ENCODE assay signal across 8 cellular contexts in the genomic region with DNA sequence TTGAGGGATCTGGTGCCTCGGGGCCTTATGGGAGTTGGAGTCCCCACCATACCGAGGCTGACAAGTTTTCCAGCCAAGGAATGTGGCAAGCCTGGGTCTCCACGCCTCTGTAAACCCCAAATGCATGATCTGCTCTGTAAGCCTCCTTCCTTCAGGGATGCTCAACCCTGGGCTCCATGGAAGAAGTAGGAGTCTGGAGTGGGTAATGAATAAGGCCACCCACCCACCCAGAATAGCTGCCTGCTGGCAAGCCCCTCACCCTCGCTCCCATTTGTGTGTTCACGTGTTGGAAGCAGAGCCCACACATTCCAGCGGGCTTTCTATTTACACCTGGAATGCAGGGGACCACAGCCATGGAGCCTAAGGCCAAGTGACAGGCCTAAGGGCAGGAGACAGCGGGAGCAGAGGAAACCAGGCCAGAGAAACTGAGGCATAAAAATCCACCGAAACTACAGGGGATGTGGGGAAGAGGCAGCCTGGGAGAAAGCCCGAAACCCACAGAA. TPM values are rescaled to one million over a fixed set of nuclear protein-coding genes. Genes with fewer than 3 reads are reported as not detected.
DNase-seq lines count a peak whose midpoint lies in the region; ATAC-seq and TF ChIP-seq lines count a peak whose summit lies in the region.

No MANE protein-coding gene starts in this region.

- H3K4me3 ChIP-seq in ascending aorta (peak overlapping the region; percentile 62 to 72), left lung (peak overlapping the region; percentile 56), transverse colon (peak overlapping the region in 2 of 4 donors; percentile 33 to 59)

- TF ChIP-seq POLR2A in transverse colon (IDR thresholded peaks at IDR 0.05) = no peak

- CTCF ChIA-PET in activated naive CD4-positive, alpha-beta T cell treated with anti-CD3 and anti-CD28 coated beads, Interleukin-2, amount 10 ng/mL, durations not matched to agents 7 days and 5 days (lab: Charles Lee) = no interaction called here

- no peaks in the 10 kb centered on the region for H3K36me3 ChIP-seq in ascending aorta
- H3K36me3 ChIP-seq in left lung = no peaks in the 10 kb centered on the region
- no peaks in the 10 kb centered on the region for H3K36me3 ChIP-seq in transverse colon

- in situ Hi-C loops in transverse colon (cut with MboI; ENCODE audit: low pct_ligation_motif_present in 1 of 4, low pct_unique_long_range_greater_than_20kb in 1 of 4, low sequenced_read_pairs in 3 of 4) = loop anchor here in 1 of 4 donors (10.0 kb wide), 1 partner anchor 170 kb away; a partner anchor contains a TSS

- H3K9me3 ChIP-seq in ascending aorta = no peaks in the 10 kb centered on the region
- H3K9me3 ChIP-seq in left lung = no peaks in the 10 kb centered on the region
- no peaks in the 10 kb centered on the region for H3K9me3 ChIP-seq in transverse colon

- peaks cover 2% of the 10 kb centered on the region for H3K36me3 Mint-ChIP-seq in activated naive CD4-positive, alpha-beta T cell treated with anti-CD3 and anti-CD28 coated beads, Interleukin-2, amount 10 ng/mL, durations not matched to agents 7 days and 5 days

- intact Hi-C loops in ascending aorta (cut with DNase I) = loop anchor here (2.0 to 10.0 kb wide), 2 partner anchors 66 to 620 kb away; a partner anchor contains a TSS
- intact Hi-C loops in left lung (cut with DNase I) = no loop called here
- intact Hi-C loops in transverse colon (cut with DNase I; ENCODE audit: low total_unique reads) = no loop called here

- H3K4me1 Mint-ChIP-seq in activated naive CD4-positive, alpha-beta T cell treated with anti-CD3 and anti-CD28 coated beads, Interleukin-2, amount 10 ng/mL, durations not matched to agents 7 days and 5 days = peaks cover 64% of the 10 kb centered on the region

- peak overlapping the region; percentile 83 for H3K4me3 Mint-ChIP-seq in activated naive CD4-positive, alpha-beta T cell treated with anti-CD3 and anti-CD28 coated beads, Interleukin-2, amount 10 ng/mL, durations not matched to agents 7 days and 5 days

- no peak for DNase-seq in activated naive CD4-positive, alpha-beta T cell treated with anti-CD3 and anti-CD28 coated beads, Interleukin-2, amount 10 ng/mL, durations not matched to agents 7 days and 5 days
- DNase-seq in activated naive CD4-positive, alpha-beta T cell treated with Interleukin-2 at 50 U/mL for 16 hours = no peak
- DNase-seq in ascending aorta (ENCODE audit: low spot score in 2 of 2) (no peak), left lung (no peak), transverse colon (no peak), 8988T (no peak), T-helper 9 cell (no peak)
- DNase-seq in stimulated activated CD4-positive, alpha-beta T cell treated with anti-CD3 and anti-CD28 coated beads, Interleukin-4, amount 100 ng/mL, for 1 hour = no peak

- H3K27me3 Mint-ChIP-seq in activated naive CD4-positive, alpha-beta T cell treated with anti-CD3 and anti-CD28 coated beads, Interleukin-2, amount 10 ng/mL, durations not matched to agents 7 days and 5 days = peaks cover 47% of the 10 kb centered on the region

- TF ChIP-seq EP300 in transverse colon (IDR thresholded peaks at IDR 0.05; ENCODE audit: low read depth) = no peak

- ATAC-seq in left lung = no peak

- H3K4me1 ChIP-seq in ascending aorta = peaks cover 20 to 27% of the 10 kb centered on the region in 2 donors
- H3K4me1 ChIP-seq in left lung = peaks cover 13 to 54% of the 10 kb centered on the region in 2 donors
- peaks cover 26 to 57% (median 51%) of the 10 kb centered on the region in 4 donors for H3K4me1 ChIP-seq in transverse colon

- TF ChIP-seq CTCF in ascending aorta (IDR thresholded peaks at IDR 0.05) = peak in 1 of 3 experiments; percentile 4
- TF ChIP-seq CTCF in left lung (IDR thresholded peaks at IDR 0.05) = no peak
- TF ChIP-seq CTCF in transverse colon (IDR thresholded peaks at IDR 0.05) = no peak

- 40 to 60% methylated on average over 1 to 9 of the region's 9 CpGs for WGBS in transverse colon (ENCODE audit: low coverage in 1 of 2), 2 donors

- H3K27me3 ChIP-seq in ascending aorta (no peaks in the 10 kb centered on the region), left lung (no peaks in the 10 kb centered on the region), transverse colon (no peaks in the 10 kb centered on the region)

- H3K27ac ChIP-seq in ascending aorta (peak overlapping the region; percentile 96 to 100), left lung (peak overlapping the region in 1 of 2 donors; percentile 79), transverse colon (peak overlapping the region; percentile 79 to 100 (median 92))

- H3K27ac Mint-ChIP-seq in activated naive CD4-positive, alpha-beta T cell treated with anti-CD3 and anti-CD28 coated beads, Interleukin-2, amount 10 ng/mL, durations not matched to agents 7 days and 5 days = peak overlapping the region; percentile 92

- no peaks in the 10 kb centered on the region for H3K9me3 Mint-ChIP-seq in activated naive CD4-positive, alpha-beta T cell treated with anti-CD3 and anti-CD28 coated beads, Interleukin-2, amount 10 ng/mL, durations not matched to agents 7 days and 5 days

RNA-seq across cellular contexts. Expression of a gene that starts 4.4 kb away (rescaled TPM):
- total RNA-seq in ascending aorta = 34.9 TPM
- 10 to 100 TPM; 25.9 to 33.8 TPM for total RNA-seq in left lung
- total RNA-seq in transverse colon = 10 to 100 TPM in 1 of 4 donors, 1 to 10 TPM in 3; 2.4 to 15.7 (median 6.1) TPM

RNA-seq across cellular contexts. Expression of a gene that starts 4.6 kb away (rescaled TPM):
- 1,048 TPM for total RNA-seq in ascending aorta
- 100 to 1,000 TPM; 610 to 654 TPM for total RNA-seq in left lung
- total RNA-seq in transverse colon = 1,000 to 10,000 TPM in 3 of 4 donors, 100 to 1,000 TPM in 1; 877 to 3,047 (median 1,981) TPM

RNA-seq across cellular contexts. Expression of a gene that starts 19.1 kb away (rescaled TPM):
- total RNA-seq in ascending aorta (17.2 TPM), left lung (10 to 100 TPM; 36.9 to 46.3 TPM), transverse colon (100 to 1,000 TPM in 2 of 4 donors, 10 to 100 TPM in 2; 35.9 to 182 (median 69.2) TPM)

RNA-seq across cellular contexts. Expression of a gene that starts 24.1 kb away (rescaled TPM):
- 13.3 TPM for total RNA-seq in ascending aorta
- 10 to 100 TPM; 31.1 to 45.4 TPM for total RNA-seq in left lung
- 10 to 100 TPM; 20.6 to 33.5 (median 27.8) TPM for total RNA-seq in transverse colon

RNA-seq across cellular contexts. Expression of a gene that starts 27.1 kb away (rescaled TPM):
- total RNA-seq in ascending aorta (422 TPM), left lung (100 to 1,000 TPM; 545 to 559 TPM), transverse colon (100 to 1,000 TPM; 209 to 479 (median 394) TPM)
